1 cellular context compared by ENCODE assay signal in genomic region chr4:155442267-155443105, GRCh38.
TF ChIP-seq lines count a peak whose summit lies in the region.

No MANE protein-coding gene starts in this region.

TF ChIP-seq in H1, 55 proteins besides CTCF, POLR2A, EP300 and RAD21 (continued from another document):
- TF ChIP-seq NRF1 (IDR thresholded peaks at IDR 0.05; ENCODE audit: low read depth, low read length) (no peak), CTBP2 (IDR thresholded peaks at IDR 0.05; ENCODE audit: borderline replicate concordance, insufficient read depth, insufficient read length, low read length) (no peak), E2F6 (IDR thresholded peaks at IDR 0.05) (no peak), ASH2L (IDR thresholded peaks at IDR 0.05; ENCODE audit: low read length) (no peak), BACH1 (IDR thresholded peaks at IDR 0.05; ENCODE audit: low read length) (no peak), TEAD4 (IDR thresholded peaks at IDR 0.05; ENCODE audit: low read depth, low read length) (no peak), ATF2 (IDR thresholded peaks at IDR 0.05; ENCODE audit: low read length) (no peak), HDAC6 (IDR thresholded peaks at IDR 0.05; ENCODE audit: low read depth, low read length) (no peak), BRCA1 (IDR thresholded peaks at IDR 0.05; ENCODE audit: low read depth, low read length) (no peak), USF2 (IDR thresholded peaks at IDR 0.05; ENCODE audit: low read length) (no peak), RXRA (IDR thresholded peaks at IDR 0.05; ENCODE audit: insufficient read depth, low read depth, low read length) (no peak), JUND (IDR thresholded peaks at IDR 0.05; ENCODE audit: low read length) (no peak), GTF2F1 (IDR thresholded peaks at IDR 0.05; ENCODE audit: borderline replicate concordance, low read depth, low read length) (no peak), POLR2AphosphoS5 (IDR thresholded peaks at IDR 0.05; ENCODE audit: low read depth, low read length) (no peak), RNF2 (IDR thresholded peaks at IDR 0.05; ENCODE audit: borderline replicate concordance, low read depth, low read length, missing control alignments, poor library complexity, severe bottlenecking) (no peak), TAF1 (IDR thresholded peaks at IDR 0.05; ENCODE audit: low read depth, low read length) (no peak), CHD1 (IDR thresholded peaks at IDR 0.05; ENCODE audit: low read depth, low read length) (no peak), KDM1A (IDR thresholded peaks at IDR 0.05; ENCODE audit: borderline replicate concordance, low read length) (no peak), BCL11A (IDR thresholded peaks at IDR 0.05; ENCODE audit: low read depth in 2 of 2, low read length in 2 of 2) (no peak)
